In genomic region chr6:47477497-47478232, GRCh38 we compare ENCODE assay signal across 8 cellular contexts. TPM values are rescaled to one million over a fixed set of nuclear protein-coding genes. Genes with fewer than 3 reads are reported as not detected.
A peak's percentile ranks its signal among the peaks of the same experiment; 100 is the strongest.
DNase-seq lines count a peak whose midpoint lies in the region; FAIRE-seq and TF ChIP-seq lines count a peak whose summit lies in the region.

Gene CD2AP, plus strand, starts transcription at chr6:47477789. Its CDS starts 456 bp downstream, at chr6:47478245.

- no peaks in the 10 kb centered on the region for H3K9me3 Mint-ChIP-seq in activated naive CD4-positive, alpha-beta T cell treated with anti-CD3 and anti-CD28 coated beads for 36 hours

- peaks cover 0 to 33% (median 0%) of the 10 kb centered on the region in 3 experiments for H3K27me3 ChIP-seq in neuronal stem cell (ENCODE audit: control insufficient read depth in 3 of 3, insufficient read depth in 3 of 3, low read depth in 1 of 3, low read length in 3 of 3)

- peaks cover 24% of the 10 kb centered on the region for H3K4me1 Mint-ChIP-seq in activated naive CD4-positive, alpha-beta T cell treated with anti-CD3 and anti-CD28 coated beads for 36 hours (ENCODE audit: low read depth)

- H3K4ac ChIP-seq in neuronal stem cell (ENCODE audit: low read length): peak within 1 kb of the TSS; percentile 84

- H3K79me1 ChIP-seq in neuronal stem cell (ENCODE audit: low read depth, low read length): peaks cover 5% of the 10 kb centered on the region

- H3K14ac ChIP-seq in neuronal stem cell (ENCODE audit: low read length): peak within 1 kb of the TSS; percentile 56

- H4K91ac ChIP-seq in neuronal stem cell (ENCODE audit: low read depth, low read length, poor library complexity): peak within 1 kb of the TSS; percentile 30

- H2BK15ac ChIP-seq in neuronal stem cell (ENCODE audit: low read length): peak within 1 kb of the TSS; percentile 89

- POLR2A ChIA-PET in GM10248 (lab: Yijun Ruan, JAX): interaction anchor here (0.6 to 1.5 kb wide), 8 partner anchors 8 to 116 kb away, joined by 3 to 6 read pairs (median 3); no protein-coding TSS in a partner anchor

- H3K4me3 ChIP-seq in HFF-Myc (replicated peaks; ENCODE audit: low read depth, low read length) (peak within 1 kb of the TSS; percentile 74), neuronal stem cell (ENCODE audit: low read length in 2 of 2) (peak within 1 kb of the TSS; percentile 79 to 93)

- peak within 1 kb of the TSS; percentile 100 for H2AFZ ChIP-seq in neuronal stem cell (ENCODE audit: low read length)

- intact Hi-C loops in activated naive CD4-positive, alpha-beta T cell treated with anti-CD3 and anti-CD28 coated beads for 36 hours (cut with micrococcal nuclease): loop anchor here (1.0 to 5.0 kb wide), 8 partner anchors 31 to 1986 kb away; partner anchors contain the start of genes CENPQ, MMUT and OPN5

- TF ChIP-seq CTCF in GM10248 (IDR thresholded peaks at IDR 0.05; ENCODE audit: control extremely low read depth, extremely low read depth, low read depth, missing control alignments) (no peak), HFF-Myc (IDR thresholded peaks at IDR 0.05; ENCODE audit: low read depth, low read length, missing control alignments) (no peak)

- H3K4me1 ChIP-seq in neuronal stem cell (ENCODE audit: control insufficient read depth in 2 of 2, insufficient read depth in 1 of 2, low read depth in 1 of 2, low read length in 2 of 2): peaks cover 0 to 12% of the 10 kb centered on the region in 2 donors

- no peaks in the 10 kb centered on the region for H3K27me3 Mint-ChIP-seq in activated naive CD4-positive, alpha-beta T cell treated with anti-CD3 and anti-CD28 coated beads for 36 hours (ENCODE audit: low read depth)

- H3K27ac Mint-ChIP-seq in activated naive CD4-positive, alpha-beta T cell treated with anti-CD3 and anti-CD28 coated beads for 36 hours: peak within 1 kb of the TSS; percentile 98

- H3K36me3 ChIP-seq in neuronal stem cell (replicated peaks in 1 of 2; ENCODE audit: control insufficient read depth in 2 of 2, insufficient read depth in 2 of 2, low read length in 2 of 2): no peaks in the 10 kb centered on the region

- H4K8ac ChIP-seq in neuronal stem cell (ENCODE audit: low read depth, low read length): no peak within 1 kb of the TSS

- H2AK5ac ChIP-seq in neuronal stem cell (ENCODE audit: low read depth, low read length): peak within 1 kb of the TSS; percentile 37

- peak within 1 kb of the TSS; percentile 96 for H2BK120ac ChIP-seq in neuronal stem cell (ENCODE audit: low read depth, low read length)

- H3K27ac ChIP-seq in neuronal stem cell (replicated peaks; ENCODE audit: low read length) (peak within 1 kb of the TSS; percentile 95), substantia nigra (ENCODE audit: low read depth, low read length, poor library complexity, severe bottlenecking) (peak within 1 kb of the TSS; percentile 88)

- peak within 1 kb of the TSS; percentile 96 for H3K9ac ChIP-seq in neuronal stem cell (ENCODE audit: low read depth, low read length, poor library complexity)

- peaks cover 3% of the 10 kb centered on the region for H3K36me3 Mint-ChIP-seq in activated naive CD4-positive, alpha-beta T cell treated with anti-CD3 and anti-CD28 coated beads for 36 hours (ENCODE audit: low read depth)

- FAIRE-seq in frontal cortex (lab: Jason Lieb, UNC): no peak

- H3K9me3 ChIP-seq in neuronal stem cell (replicated peaks in 1 of 2; ENCODE audit: control insufficient read depth in 2 of 2, insufficient read depth in 1 of 2, low read depth in 1 of 2, low read length in 2 of 2): no peaks in the 10 kb centered on the region

- H3K23ac ChIP-seq in neuronal stem cell (ENCODE audit: low read depth, low read length, poor library complexity): peak within 1 kb of the TSS; percentile 99

- DNase-seq in GM10248 (ENCODE audit: extremely low spot score): peak; percentile 93
- no peak for DNase-seq in HFF-Myc (ENCODE audit: extremely low read depth, low read depth)
- DNase-seq in MV-4-11 (lab: John Stamatoyannopoulos, UW): peak; percentile 60
- DNase-seq in SK-N-DZ (ENCODE audit: low spot score): peak; percentile 89
- peak; percentile 86 for DNase-seq in activated naive CD4-positive, alpha-beta T cell treated with anti-CD3 and anti-CD28 coated beads for 36 hours
- peak; percentile 77 to 87 for DNase-seq in frontal cortex (ENCODE audit: low spot score in 2 of 2)
- DNase-seq in neuronal stem cell (ENCODE audit: low spot score): peak; percentile 88
- peak in 48 of 49 donors; percentile 28 to 90 (median 74) for DNase-seq in substantia nigra (lab: John Stamatoyannopoulos, UW)

- H2BK5ac ChIP-seq in neuronal stem cell (ENCODE audit: low read length): peak within 1 kb of the TSS; percentile 99

- H3K4me2 ChIP-seq in neuronal stem cell (ENCODE audit: insufficient read depth, low read length, poor library complexity, severe bottlenecking): peak within 1 kb of the TSS; percentile 72

- no peak within 1 kb of the TSS for H2BK12ac ChIP-seq in neuronal stem cell (ENCODE audit: low read length)

- peak within 1 kb of the TSS; percentile 97 for H3K18ac ChIP-seq in neuronal stem cell (ENCODE audit: low read length)

- peak within 1 kb of the TSS; percentile 100 for H3K4me3 Mint-ChIP-seq in activated naive CD4-positive, alpha-beta T cell treated with anti-CD3 and anti-CD28 coated beads for 36 hours

- CTCF ChIA-PET in GM10248 (lab: Yijun Ruan, JAX): interaction anchor here (0.6 to 1.6 kb wide), 5 partner anchors 12 to 84 kb away, joined by 3 to 7 read pairs (median 3); no protein-coding TSS in a partner anchor
- CTCF ChIA-PET in activated naive CD4-positive, alpha-beta T cell treated with anti-CD3 and anti-CD28 coated beads for 36 hours (lab: Charles Lee): interaction anchor here (0.7 to 1.6 kb wide), 5 partner anchors 15 to 154 kb away, joined by 3 to 9 read pairs (median 3); no protein-coding TSS in a partner anchor

- no CpG with 5 or more reads among the region's 83 CpGs for WGBS in neuronal stem cell (ENCODE audit: extremely low coverage in 2 of 2, insufficient read length in 2 of 2, insufficient replicate concordance in 1 of 2), 2 donors

RNA-seq across cellular contexts. Expression of gene CD2AP, which starts in this region (rescaled TPM):
- polyA plus RNA-seq in SK-N-DZ (2014; cell fraction: cytosol; rRNA removed): 4.1 and 5.1 TPM in 2 replicates
- 5.9 and 7.3 TPM in 2 replicates for polyA plus RNA-seq in SK-N-DZ (2014; cell fraction: nucleus; rRNA removed)
- total RNA-seq in activated naive CD4-positive, alpha-beta T cell treated with anti-CD3 and anti-CD28 coated beads for 36 hours: 10 to 100 TPM; 16.1 to 18.1 TPM
- total RNA-seq in frontal cortex: 17.9 TPM
- polyA plus RNA-seq in neuronal stem cell (2013, experiment 1 of 2): 17.0 TPM
- 17.3 TPM for polyA plus RNA-seq in neuronal stem cell (2013, experiment 2 of 2)
